8 cellular contexts compared by ENCODE assay signal in genomic region chr11:67303989-67304411, GRCh38. TPM values are rescaled to one million over a fixed set of nuclear protein-coding genes. Genes with fewer than 3 reads are reported as not detected.
DNase-seq lines count a peak whose midpoint lies in the region; ATAC-seq, FAIRE-seq and TF ChIP-seq lines count a peak whose summit lies in the region.

No MANE protein-coding gene starts in this region.

- in situ Hi-C loops in brain microvascular endothelial cell (cut with HindIII; ENCODE audit: low pct_ligation_motif_present, low sequenced_read_pairs) (no loop called here), GM13976 (cut with MboI; ENCODE audit: low sequenced_read_pairs, unreplicated experiment) (no loop called here)

- no peak overlapping the region for H3K9ac ChIP-seq in HUES48 (ENCODE audit: low read depth, low read length)

- H3K27me3 ChIP-seq in HUES48 (ENCODE audit: control insufficient read depth, insufficient read depth, low read length) (no peaks in the 10 kb centered on the region), brain microvascular endothelial cell (replicated peaks) (no peaks in the 10 kb centered on the region), layer of hippocampus (ENCODE audit: control insufficient read depth, insufficient read depth, low read length) (no peaks in the 10 kb centered on the region), thoracic aorta (replicated peaks; ENCODE audit: insufficient read depth) (no peaks in the 10 kb centered on the region)

- DNase-seq in brain microvascular endothelial cell (no peak), thoracic aorta (ENCODE audit: low spot score) (no peak), hippocampal formation (lab: John Stamatoyannopoulos, UW) (no peak), frontal cortex (ENCODE audit: low spot score in 2 of 2) (no peak), GM13976 (ENCODE audit: low spot score) (no peak)

- H3K4me1 ChIP-seq in HUES48 (ENCODE audit: control insufficient read depth, insufficient read depth, low read length) = peaks cover 12% of the 10 kb centered on the region
- H3K4me1 ChIP-seq in thoracic aorta (ENCODE audit: control insufficient read depth in 1 of 2, low read depth in 2 of 2) = peaks cover 11 to 22% of the 10 kb centered on the region in 2 donors

- H3K27ac ChIP-seq in 22Rv1 (peak overlapping the region; percentile 97), HUES48 (ENCODE audit: low read depth, low read length) (no peak overlapping the region), brain microvascular endothelial cell (no peak overlapping the region), layer of hippocampus (ENCODE audit: low read depth, low read length) (peak overlapping the region; percentile 87), thoracic aorta (peak overlapping the region; percentile 58 to 76)

- TF ChIP-seq CTCF in 22Rv1 (IDR thresholded peaks at IDR 0.05) (no peak), brain microvascular endothelial cell (IDR thresholded peaks at IDR 0.05; ENCODE audit: low read depth, low read length, missing control alignments) (no peak), thoracic aorta (IDR thresholded peaks at IDR 0.05) (no peak), GM13976 (IDR thresholded peaks at IDR 0.05; ENCODE audit: borderline replicate concordance, control extremely low read depth, extremely low read depth, insufficient read depth, missing control alignments) (no peak)

- H3K9me3 ChIP-seq in HUES48 (ENCODE audit: control insufficient read depth, insufficient read depth, low read length) (no peaks in the 10 kb centered on the region), thoracic aorta (no peaks in the 10 kb centered on the region)

- H3K36me3 ChIP-seq in HUES48 (ENCODE audit: control insufficient read depth, insufficient read depth, low read length) (peaks cover 29% of the 10 kb centered on the region), brain microvascular endothelial cell (replicated peaks) (peaks cover 28% of the 10 kb centered on the region), thoracic aorta (peaks cover 37% of the 10 kb centered on the region)

- ATAC-seq in thoracic aorta (ENCODE audit: insufficient number of reproducible peaks, low FRiP score, low read depth) = no peak

- peak overlapping the region; percentile 86 for H3K4me3 ChIP-seq in HUES48 (ENCODE audit: low read depth, low read length)
- peak overlapping the region; percentile 72 for H3K4me3 ChIP-seq in brain microvascular endothelial cell (ENCODE audit: low read depth, low read length)
- peak overlapping the region; percentile 100 for H3K4me3 ChIP-seq in thoracic aorta

- FAIRE-seq in frontal cortex (lab: Jason Lieb, UNC) = no peak

RNA-seq across cellular contexts. Expression of gene SSH3, which starts 0.7 kb away (rescaled TPM):
- total RNA-seq in thoracic aorta (10 to 100 TPM; 39.4 to 59.0 TPM), frontal cortex (2.0 TPM)

RNA-seq across cellular contexts. Expression of gene ANKRD13D, which starts 14.9 kb away (rescaled TPM):
- 100 to 1,000 TPM in 1 of 2 donors, 10 to 100 TPM in 1; 66.6 to 101 TPM for total RNA-seq in thoracic aorta
- 55.8 TPM for total RNA-seq in frontal cortex

RNA-seq across cellular contexts. Expression of gene GRK2, which starts 37.7 kb away (rescaled TPM):
- total RNA-seq in thoracic aorta (10 to 100 TPM; 72.8 to 85.2 TPM), frontal cortex (46.9 TPM)

RNA-seq across cellular contexts. Expression of gene POLD4, which starts 49.3 kb away (rescaled TPM):
- total RNA-seq in thoracic aorta = 100 to 1,000 TPM; 145 to 148 TPM
- total RNA-seq in frontal cortex = 3.7 TPM

Comparison
In these comparisons a context has a peak if more than half of its experiments do, and no peak if none do; other contexts are left out.
1. H3K27ac ChIP-seq: peak in 22Rv1 (single experiment), layer of hippocampus (single experiment) and thoracic aorta (2 of 2); none in HUES48 (single experiment) and brain microvascular endothelial cell (single experiment).
2. RNA of gene SSH3, which starts 0.7 kb away (total RNA-seq): 39.4 to 59.0 TPM in thoracic aorta; 2.0 TPM in frontal cortex (single experiment); every median in the first group is over 10 times any median in the second.
3. Peak in every context shown above with its lines, with median percentiles within 50 percentile points of each other: H3K4me3 ChIP-seq.